In the genomic region with DNA sequence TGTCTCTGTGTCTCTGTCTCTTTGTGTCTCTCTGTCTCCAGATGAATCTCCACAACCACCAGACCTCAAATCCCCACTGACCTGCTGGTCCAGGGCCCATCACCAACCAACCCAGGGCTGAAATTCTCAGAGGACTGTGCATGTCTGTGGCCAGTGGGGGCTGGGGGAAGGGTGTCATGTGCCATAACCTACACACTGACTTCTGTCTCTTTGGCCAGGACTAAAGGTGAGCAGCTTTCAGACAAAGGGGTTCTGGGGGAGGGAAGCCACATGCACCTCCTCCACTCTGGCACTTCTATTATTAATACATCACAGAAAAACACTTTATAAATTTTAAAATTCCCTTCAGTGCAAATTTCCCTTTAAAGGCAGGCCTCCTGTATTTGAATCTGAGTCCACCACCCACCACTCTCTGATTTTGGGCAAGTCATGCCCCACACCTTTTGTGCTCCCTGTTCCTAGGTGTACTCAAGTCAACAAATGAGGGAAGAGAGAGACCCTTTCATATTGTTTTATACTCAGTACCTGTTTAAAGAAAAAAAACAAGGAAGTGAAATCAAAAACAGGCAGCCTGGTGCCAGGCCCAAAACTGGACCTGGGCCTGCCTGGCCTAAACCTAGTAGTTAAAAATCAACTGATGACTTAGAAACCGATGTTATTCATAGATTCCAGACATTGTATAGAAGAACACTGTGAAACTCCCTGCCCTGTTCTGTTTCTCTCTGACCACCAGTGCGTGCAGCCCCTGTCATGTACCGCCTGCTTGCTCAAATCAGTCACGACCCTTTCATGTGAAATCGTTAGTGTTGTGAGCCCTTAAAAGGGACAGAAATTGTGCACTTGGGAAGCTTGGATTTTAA, we compare ENCODE assay signal across 23 cellular contexts.
"Had no signal": no experiment of that assay in that cellular context is flagged by ENCODE, and none has a peak within 500 bp of the region (broad histone marks: within the 10 kb centered on the region; RNA-seq: fewer than 3 reads in every experiment).

No MANE protein-coding gene starts in this region.

- H3K4me3 Mint-ChIP-seq: activated CD8-positive, alpha-beta T cell treated with anti-CD3 and anti-CD28 coated beads for 36 hours; activated T-cell treated with anti-CD3 and anti-CD28 coated beads, Interleukin-2, amount 50 U/mL, for 24 hours; nephron; stimulated activated naive CD8-positive, alpha-beta T cell treated with anti-CD3 and anti-CD28 coated beads, Interleukin-15, amount 100 ng/mL, for 72 hours had no signal

- H3K27me3 ChIP-seq: body of pancreas, transverse colon, vagina had no signal

- H3K9me3 ChIP-seq: body of pancreas, suprapubic skin, transverse colon, vagina had no signal

- DNase-seq: activated CD4-positive, alpha-beta T cell treated with anti-CD3 and anti-CD28 coated beads for 48 hours; activated CD4-positive, CD25-positive, alpha-beta regulatory T cell; activated CD8-positive, alpha-beta T cell treated with anti-CD3 and anti-CD28 coated beads for 36 hours; activated naive CD4-positive, alpha-beta T cell treated with Interleukin-2 at 50 U/mL for 16 hours; activated T-cell treated with anti-CD3 and anti-CD28 coated beads, Interleukin-2, amount 50 U/mL, for 24 hours; body of pancreas; dorsolateral prefrontal cortex; islet precursor cell; midbrain; nucleus accumbens; posterior cingulate gyrus; stimulated activated CD4-positive, alpha-beta T cell treated with anti-CD3 and anti-CD28 coated beads, Interleukin-12 subunit alpha, Interleukin-12 subunit beta, amount 100 ng/mL, for 4 hours; stimulated activated CD4-positive, alpha-beta T cell treated with anti-CD3 and anti-CD28 coated beads, Interleukin-2, amount 100 ng/mL, for 24 hours; stimulated activated naive CD8-positive, alpha-beta T cell treated with anti-CD3 and anti-CD28 coated beads, Interleukin-15, amount 100 ng/mL, for 72 hours; transverse colon had no signal

- FAIRE-seq: endometrium had no signal

- H3K27ac ChIP-seq: body of pancreas, dorsolateral prefrontal cortex, suprapubic skin, transverse colon, vagina had no signal

- ATAC-seq: activated CD8-positive, alpha-beta T cell treated with anti-CD3 and anti-CD28 coated beads for 36 hours; body of pancreas; esophagus mucosa; left lobe of liver; stimulated activated naive CD8-positive, alpha-beta T cell treated with anti-CD3 and anti-CD28 coated beads, Interleukin-15, amount 100 ng/mL, for 72 hours had no signal

- H3K9me3 Mint-ChIP-seq: activated CD8-positive, alpha-beta T cell treated with anti-CD3 and anti-CD28 coated beads for 36 hours; activated T-cell treated with anti-CD3 and anti-CD28 coated beads, Interleukin-2, amount 50 U/mL, for 24 hours; activated T-helper 2 cell treated with anti-CD3 and anti-CD28 coated beads, Interferon-gamma antibody, Interleukin-2, Interleukin-4, amounts not matched to agents 10 μg/mL and 5 μg/mL and 100 μg/mL, durations not matched to agents 14 hours and 24 hours and 36 hours; nephron; stimulated activated naive CD8-positive, alpha-beta T cell treated with anti-CD3 and anti-CD28 coated beads, Interleukin-15, amount 100 ng/mL, for 72 hours had no signal

- H3K4me1 ChIP-seq: body of pancreas, suprapubic skin, transverse colon, vagina had no signal

- H3K36me3 ChIP-seq: suprapubic skin, transverse colon, vagina had no signal

- H3K4me1 Mint-ChIP-seq: nephron; stimulated activated naive CD8-positive, alpha-beta T cell treated with anti-CD3 and anti-CD28 coated beads, Interleukin-15, amount 100 ng/mL, for 72 hours had no signal

- H3K4me3 ChIP-seq: body of pancreas, dorsolateral prefrontal cortex, lung, suprapubic skin, transverse colon, vagina had no signal

- H3K27ac Mint-ChIP-seq: activated CD8-positive, alpha-beta T cell treated with anti-CD3 and anti-CD28 coated beads for 36 hours; activated T-cell treated with anti-CD3 and anti-CD28 coated beads, Interleukin-2, amount 50 U/mL, for 24 hours; activated T-helper 2 cell treated with anti-CD3 and anti-CD28 coated beads, Interferon-gamma antibody, Interleukin-2, Interleukin-4, amounts not matched to agents 10 μg/mL and 5 μg/mL and 100 μg/mL, durations not matched to agents 14 hours and 24 hours and 36 hours; nephron; stimulated activated naive CD8-positive, alpha-beta T cell treated with anti-CD3 and anti-CD28 coated beads, Interleukin-15, amount 100 ng/mL, for 72 hours had no signal
